In the genomic region with DNA sequence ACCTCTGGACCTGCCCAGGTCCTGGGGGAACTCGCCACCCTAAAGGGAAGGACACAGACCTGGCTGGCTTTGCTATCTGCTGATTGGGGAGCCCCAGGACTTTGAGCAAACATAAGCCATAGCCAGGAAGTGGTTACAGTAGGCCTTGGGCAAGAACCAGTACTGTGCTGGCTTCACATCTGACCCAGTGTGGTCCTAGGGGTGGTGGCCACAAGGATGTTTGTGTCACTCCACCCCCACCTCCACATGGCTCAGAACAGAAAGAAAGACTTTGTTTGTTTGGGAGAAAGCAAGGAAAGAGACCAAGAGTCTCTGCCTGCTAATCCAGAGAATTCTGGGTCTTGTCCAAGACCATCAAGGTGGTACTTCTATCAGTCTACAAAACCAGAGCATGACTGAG, we compare ENCODE assay signal across 27 cellular contexts.
DNase-seq lines count a peak whose midpoint lies in the region; ATAC-seq, FAIRE-seq and TF ChIP-seq lines count a peak whose summit lies in the region.
"Had no signal": no experiment of that assay in that cellular context is flagged by ENCODE, and none has a peak within 500 bp of the region (broad histone marks: within the 10 kb centered on the region; RNA-seq: fewer than 3 reads in every experiment).

No MANE protein-coding gene starts in this region.

- H3K27ac ChIP-seq in PC-9: no peak overlapping the region
- H3K27ac ChIP-seq in effector memory CD4-positive, alpha-beta T cell (ENCODE audit: insufficient read depth, low read length, poor library complexity, severe bottlenecking): no peak overlapping the region
- H3K27ac ChIP-seq: 22Rv1, BLaER1, C4-2B, GM23248 had no signal

- H3K9me3 ChIP-seq in PC-9 (ENCODE audit: insufficient read depth, low read depth): no peaks in the 10 kb centered on the region
- no peaks in the 10 kb centered on the region for H3K9me3 ChIP-seq in effector memory CD4-positive, alpha-beta T cell (ENCODE audit: control insufficient read depth, low read length)
- H3K9me3 ChIP-seq: BLaER1, Caco-2 had no signal

- no peaks in the 10 kb centered on the region for H3K9me2 ChIP-seq in PC-9 (ENCODE audit: insufficient read depth)

- no peak overlapping the region for H2AFZ ChIP-seq in PC-9
- H2AFZ ChIP-seq: GM23248 had no signal

- CTCF ChIA-PET in PC-9 (lab: Charles Lee): no interaction called here
- CTCF ChIA-PET in activated CD4-positive, alpha-beta T cell treated with anti-CD3 and anti-CD28 coated beads for 36 hours (lab: Charles Lee): no interaction called here

- DNase-seq in Daoy (ENCODE audit: low read depth) (peak; percentile 32), HT1080 (ENCODE audit: low read depth) (peak; percentile 52), PC-9 (no peak), bronchial epithelial cell (ENCODE audit: low read depth) (no peak), NCI-H1417 (lab: John Stamatoyannopoulos, UW) (no peak), posterior vena cava (ENCODE audit: low spot score) (no peak)
- DNase-seq in activated CD4-positive, alpha-beta T cell treated with anti-CD3 and anti-CD28 coated beads for 36 hours: no peak
- no peak for DNase-seq in effector memory CD4-positive, alpha-beta T cell
- DNase-seq: Caco-2; CD4-positive, CD25-positive, alpha-beta regulatory T cell; CD8-positive, alpha-beta T cell; DMS 273 treated with DMSO at 0.1 percent for 48 hours; DMS53; DMS79 treated with DMSO at 0.1 percent for 48 hours; EL; GDM1; GM23248; H9 had no signal

- H3K4me3 Mint-ChIP-seq in activated CD4-positive, alpha-beta T cell treated with anti-CD3 and anti-CD28 coated beads for 36 hours: no peak overlapping the region
- H3K4me3 Mint-ChIP-seq: B cell; CD4-positive, CD25-positive, alpha-beta regulatory T cell; CD8-positive, alpha-beta T cell; H9 had no signal

- peaks cover 3% of the 10 kb centered on the region for H3K9me3 Mint-ChIP-seq in activated CD4-positive, alpha-beta T cell treated with anti-CD3 and anti-CD28 coated beads for 36 hours (ENCODE audit: low read depth)
- H3K9me3 Mint-ChIP-seq: CD8-positive, alpha-beta T cell; H9 had no signal

- no peaks in the 10 kb centered on the region for H3K27me3 Mint-ChIP-seq in activated CD4-positive, alpha-beta T cell treated with anti-CD3 and anti-CD28 coated beads for 36 hours
- H3K27me3 Mint-ChIP-seq: B cell had no signal

- no TSS peak for BruUV-seq in PC-9 (replicated peaks; lab: Mats Ljungman, UMichigan)

- intact Hi-C loops in PC-9 (cut with micrococcal nuclease; ENCODE audit: unreplicated experiment) (no loop called here), posterior vena cava (cut with DNase I) (loop anchor here in 1 of 2 donors (5.0 kb wide), 1 partner anchor 993 kb away; no protein-coding TSS in a partner anchor)
- intact Hi-C loops in activated CD4-positive, alpha-beta T cell treated with anti-CD3 and anti-CD28 coated beads for 36 hours (cut with DNase I, micrococcal nuclease): no loop called here

- no peaks in the 10 kb centered on the region for H4K20me1 ChIP-seq in PC-9 (ENCODE audit: insufficient read depth)
- H4K20me1 ChIP-seq: BLaER1 had no signal

- H3K4me3 ChIP-seq in PC-9 (no peak overlapping the region), bronchial epithelial cell (ENCODE audit: low read depth, low read length) (no peak overlapping the region)
- no peak overlapping the region for H3K4me3 ChIP-seq in effector memory CD4-positive, alpha-beta T cell (ENCODE audit: insufficient read depth, low read depth, low read length, poor library complexity, severe bottlenecking)
- H3K4me3 ChIP-seq: BLaER1, GM12878, GM23248 had no signal

- H3K36me3 Mint-ChIP-seq in activated CD4-positive, alpha-beta T cell treated with anti-CD3 and anti-CD28 coated beads for 36 hours (ENCODE audit: low read depth): no peaks in the 10 kb centered on the region
- H3K36me3 Mint-ChIP-seq: CD4-positive, CD25-positive, alpha-beta regulatory T cell; CD8-positive, alpha-beta T cell had no signal

- H3K27me3 ChIP-seq in PC-9 (ENCODE audit: insufficient read depth, low read depth) (no peaks in the 10 kb centered on the region), bronchial epithelial cell (ENCODE audit: control insufficient read depth, insufficient read depth, low read length) (no peaks in the 10 kb centered on the region)
- no peaks in the 10 kb centered on the region for H3K27me3 ChIP-seq in effector memory CD4-positive, alpha-beta T cell (replicated peaks; ENCODE audit: control insufficient read depth, insufficient read depth, low read length, poor library complexity, severe bottlenecking)
- H3K27me3 ChIP-seq: BLaER1 had no signal

- ATAC-seq in activated CD4-positive, alpha-beta T cell treated with anti-CD3 and anti-CD28 coated beads for 36 hours: no peak
- ATAC-seq: CD8-positive, alpha-beta T cell; GM12878; HCT116 had no signal

- no peaks in the 10 kb centered on the region for H3K79me2 ChIP-seq in PC-9 (ENCODE audit: low read depth)

- no peaks in the 10 kb centered on the region for H3F3A ChIP-seq in PC-9 (ENCODE audit: insufficient read depth, low read depth)

- H3K36me3 ChIP-seq in PC-9 (ENCODE audit: low read depth) (no peaks in the 10 kb centered on the region), bronchial epithelial cell (ENCODE audit: control insufficient read depth, insufficient read depth, low read length) (no peaks in the 10 kb centered on the region)
- no peaks in the 10 kb centered on the region for H3K36me3 ChIP-seq in effector memory CD4-positive, alpha-beta T cell (ENCODE audit: control insufficient read depth, insufficient read depth, low read length)
- H3K36me3 ChIP-seq: BLaER1 had no signal

- no peaks in the 10 kb centered on the region for H3K4me1 Mint-ChIP-seq in activated CD4-positive, alpha-beta T cell treated with anti-CD3 and anti-CD28 coated beads for 36 hours
- H3K4me1 Mint-ChIP-seq: B cell; CD4-positive, CD25-positive, alpha-beta regulatory T cell; H9 had no signal

- FAIRE-seq in bronchial epithelial cell (lab: Jason Lieb, UNC): peak; percentile 52
- FAIRE-seq: A204.1, GM12878, GM19239, H1 had no signal

- POLR2A ChIA-PET in PC-9 (lab: Charles Lee; ENCODE audit: unreplicated experiment): no interaction called here
- POLR2A ChIA-PET in activated CD4-positive, alpha-beta T cell treated with anti-CD3 and anti-CD28 coated beads for 36 hours (lab: Charles Lee): no interaction called here

- TF ChIP-seq CTCF in PC-9 (conservative IDR thresholded peaks at IDR 0.05): no peak
- no peak for TF ChIP-seq CTCF in bronchial epithelial cell (IDR thresholded peaks at IDR 0.05; ENCODE audit: insufficient read depth, low read length, severe bottlenecking)

- H3K4me1 ChIP-seq in PC-9 (replicated peaks; ENCODE audit: insufficient read depth): peaks cover 12% of the 10 kb centered on the region
- no peaks in the 10 kb centered on the region for H3K4me1 ChIP-seq in effector memory CD4-positive, alpha-beta T cell (ENCODE audit: control insufficient read depth, insufficient read depth, low read length, poor library complexity, severe bottlenecking)
- H3K4me1 ChIP-seq: BLaER1, Caco-2 had no signal

- peak overlapping the region; percentile 53 for H3K4me2 ChIP-seq in PC-9
- H3K4me2 ChIP-seq: BLaER1 had no signal

- H3K27ac Mint-ChIP-seq in activated CD4-positive, alpha-beta T cell treated with anti-CD3 and anti-CD28 coated beads for 36 hours: no peak overlapping the region
- H3K27ac Mint-ChIP-seq: B cell; CD4-positive, CD25-positive, alpha-beta regulatory T cell; CD8-positive, alpha-beta T cell; H9 had no signal

Comparison
In these comparisons a context has a peak if more than half of its experiments do, and no peak if none do; other contexts are left out.
1. DNase-seq: peak in Daoy (single experiment) and HT1080 (single experiment); none in PC-9 (0 of 2), bronchial epithelial cell (single experiment), NCI-H1417 (0 of 3), activated CD4-positive, alpha-beta T cell treated with anti-CD3 and anti-CD28 coated beads for 36 hours (single experiment), effector memory CD4-positive, alpha-beta T cell (0 of 3) and posterior vena cava (single experiment).